In the genomic region with DNA sequence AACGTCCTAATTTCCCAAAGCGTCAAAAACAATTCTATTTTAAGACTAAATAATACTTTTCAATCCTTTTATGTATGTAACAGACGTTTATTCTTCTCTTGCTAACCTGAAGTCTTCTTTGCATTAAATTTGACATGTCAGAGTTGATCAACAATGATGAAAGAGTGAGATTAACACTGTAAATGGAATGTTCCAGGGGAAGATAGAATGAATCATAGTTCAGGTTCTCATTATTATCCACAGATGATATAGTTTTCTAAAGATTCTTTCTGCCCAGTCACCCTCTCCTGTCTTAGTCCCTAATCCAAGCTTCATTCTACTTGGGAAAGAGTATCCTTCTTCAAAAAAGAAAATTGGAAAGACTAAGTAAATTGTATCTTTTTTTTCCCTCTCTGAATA, we compare ENCODE assay signal across 15 cellular contexts. TPM values are rescaled to one million over a fixed set of nuclear protein-coding genes. Genes with fewer than 3 reads are reported as not detected.
DNase-seq lines count a peak whose midpoint lies in the region; ATAC-seq and TF ChIP-seq lines count a peak whose summit lies in the region.
"Had no signal": no experiment of that assay in that cellular context is flagged by ENCODE, and none has a peak within 500 bp of the region (broad histone marks: within the 10 kb centered on the region; RNA-seq: fewer than 3 reads in every experiment).

No MANE protein-coding gene starts in this region.

- H3K9me3 Mint-ChIP-seq in endothelial cell (ENCODE audit: unreplicated experiment) = no peaks in the 10 kb centered on the region

- H3K27ac Mint-ChIP-seq in endothelial cell (ENCODE audit: unreplicated experiment) = peak overlapping the region; percentile 99
- H3K27ac Mint-ChIP-seq: activated B cell treated with CpG ODN at 0.5 μM for 24 hours; CD8-positive, alpha-beta T cell had no signal

- no peak overlapping the region for H3K4me3 ChIP-seq in PC-3 (ENCODE audit: low read length)
- H3K4me3 ChIP-seq in left ventricle myocardium inferior = no peak overlapping the region
- H3K4me3 ChIP-seq: HAP-1, lower lobe of right lung had no signal

- no peaks in the 10 kb centered on the region for H4K20me1 ChIP-seq in PC-3 (ENCODE audit: low read length)

- H3F3A ChIP-seq in PC-3 (ENCODE audit: low read length, unreplicated experiment) = no peaks in the 10 kb centered on the region

- no TSS peak for BruUV-seq in PC-3 (replicated peaks; lab: Mats Ljungman, UMichigan)

- H3K4me1 Mint-ChIP-seq in endothelial cell (ENCODE audit: unreplicated experiment) = peaks cover 54% of the 10 kb centered on the region
- H3K4me1 Mint-ChIP-seq: neural crest cell had no signal

- H3K27me3 Mint-ChIP-seq in endothelial cell (ENCODE audit: unreplicated experiment) = peaks cover 4% of the 10 kb centered on the region
- H3K27me3 Mint-ChIP-seq: activated B cell treated with CpG ODN at 0.5 μM for 24 hours; effector memory CD8-positive, alpha-beta T cell had no signal

- intact Hi-C loops in PC-3 (cut with micrococcal nuclease) (no loop called here), left ventricle myocardium inferior (cut with micrococcal nuclease) (no loop called here)

- no peaks in the 10 kb centered on the region for H3K79me2 ChIP-seq in PC-3 (ENCODE audit: low read length)

- CTCF ChIA-PET in PC-3 (lab: Charles Lee) = no interaction called here

- H3K36me3 ChIP-seq in PC-3 (ENCODE audit: low read depth, low read length) (peaks cover 50% of the 10 kb centered on the region), left ventricle myocardium inferior (peaks cover 66% of the 10 kb centered on the region)
- H3K36me3 ChIP-seq: HAP-1 had no signal

- no peak; the same call in 1 of the 2 replicates for ATAC-seq in PC-3
- ATAC-seq: CD8-positive, alpha-beta T cell; effector memory CD8-positive, alpha-beta T cell; lower lobe of right lung; sciatic nerve had no signal

- no peak overlapping the region for H3K4me3 Mint-ChIP-seq in endothelial cell (ENCODE audit: unreplicated experiment)
- H3K4me3 Mint-ChIP-seq: activated B cell treated with CpG ODN at 0.5 μM for 24 hours; CD8-positive, alpha-beta T cell; effector memory CD8-positive, alpha-beta T cell; neural crest cell had no signal

- H3K4me2 ChIP-seq in PC-3 (ENCODE audit: low read length) = no peak overlapping the region

- no peaks in the 10 kb centered on the region for H3K9me2 ChIP-seq in PC-3 (replicated peaks; ENCODE audit: low read length)

- DNase-seq in ELR (ENCODE audit: low read depth) = peak; percentile 85
- DNase-seq in PC-3 = peak; percentile 55
- DNase-seq in endothelial cell (ENCODE audit: low spot score) = no peak
- peak; percentile 77 for DNase-seq in non-pigmented ciliary epithelial cell (ENCODE audit: low read depth)
- DNase-seq in left ventricle myocardium inferior = no peak
- no peak for DNase-seq in SHP77 treated with DMSO at 0.1 percent for 48 hours (lab: John Stamatoyannopoulos, UW)
- no peak for DNase-seq in nucleus accumbens (lab: John Stamatoyannopoulos, UW)
- DNase-seq: activated B cell treated with CpG ODN at 0.5 μM for 24 hours; CD8-positive, alpha-beta T cell; effector memory CD8-positive, alpha-beta T cell; hippocampal formation; lower lobe of right lung had no signal

- no peaks in the 10 kb centered on the region for H3K4me1 ChIP-seq in PC-3 (ENCODE audit: insufficient read depth, low read length)
- no peaks in the 10 kb centered on the region for H3K4me1 ChIP-seq in left ventricle myocardium inferior
- H3K4me1 ChIP-seq: HAP-1, lower lobe of right lung had no signal

- H3K9ac ChIP-seq in PC-3 (ENCODE audit: low read length) = no peak overlapping the region

- POLR2A ChIA-PET in PC-3 (lab: Charles Lee; ENCODE audit: unreplicated experiment) = no interaction called here

- H3K27ac ChIP-seq in PC-3 (ENCODE audit: low read length) = no peak overlapping the region
- H3K27ac ChIP-seq in left ventricle myocardium inferior (replicated peaks) = no peak overlapping the region
- H3K27ac ChIP-seq: lower lobe of right lung had no signal

- H3K9me3 ChIP-seq in PC-3 (ENCODE audit: low read length) = peaks cover 9% of the 10 kb centered on the region
- peaks cover 23% of the 10 kb centered on the region for H3K9me3 ChIP-seq in left ventricle myocardium inferior (replicated peaks)

- TF ChIP-seq CTCF in PC-3 (conservative IDR thresholded peaks at IDR 0.05; ENCODE audit: low read depth, low read length) (no peak), endothelial cell (IDR thresholded peaks at IDR 0.05; ENCODE audit: unreplicated experiment) (no peak), left ventricle myocardium inferior (IDR thresholded peaks at IDR 0.05; ENCODE audit: borderline replicate concordance) (no peak)

- H3K36me3 Mint-ChIP-seq in endothelial cell (ENCODE audit: low read depth, unreplicated experiment) = peaks cover 12% of the 10 kb centered on the region

- no peak overlapping the region for H2AFZ ChIP-seq in PC-3 (ENCODE audit: low read length)

- H3K27me3 ChIP-seq in PC-3 (ENCODE audit: low read length) (no peaks in the 10 kb centered on the region), left ventricle myocardium inferior (ENCODE audit: low read depth) (no peaks in the 10 kb centered on the region)

RNA-seq across cellular contexts. Expression of a gene that starts 38.9 kb away (rescaled TPM):
- total RNA-seq in PC-3 (2014; rRNA removed) (99.3 and 194 TPM in 2 replicates), endothelial cell (ENCODE audit: unreplicated experiment) (41.9 TPM), left ventricle myocardium inferior (21.4 TPM)

RNA-seq across cellular contexts. Expression of a gene that starts 39.6 kb away (rescaled TPM):
- total RNA-seq in PC-3 (2014; rRNA removed) (65.3 and 78.9 TPM in 2 replicates), endothelial cell (ENCODE audit: unreplicated experiment) (168 TPM), left ventricle myocardium inferior (51.3 TPM)

Comparison
In these comparisons a context has a peak if more than half of its experiments do, and no peak if none do; other contexts are left out.
1. DNase-seq: peak in ELR (single experiment), PC-3 (single experiment) and non-pigmented ciliary epithelial cell (single experiment); none in endothelial cell (single experiment), left ventricle myocardium inferior (single experiment), SHP77 treated with DMSO at 0.1 percent for 48 hours (single experiment) and nucleus accumbens (0 of 56).